Comparison of ENCODE assay signal across 23 cellular contexts in the genomic region with DNA sequence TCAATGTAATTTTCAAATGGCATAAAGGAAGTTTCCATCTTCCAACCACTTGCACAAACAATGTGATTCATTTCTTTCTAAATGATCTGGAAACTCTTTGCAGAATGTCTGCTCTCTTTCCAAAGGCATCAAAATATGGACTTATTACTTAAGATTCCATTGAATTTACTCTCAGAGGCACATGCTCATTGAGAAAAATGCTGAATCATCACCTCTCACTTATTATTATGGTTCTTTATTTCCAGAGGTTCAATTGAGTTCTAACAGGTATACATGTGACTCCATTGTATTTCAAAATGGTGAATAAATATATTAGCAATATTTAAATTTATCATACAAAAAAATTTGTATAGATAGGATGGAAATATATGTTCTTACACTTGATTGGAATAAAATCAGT.
"Had no signal": no experiment of that assay in that cellular context is flagged by ENCODE, and none has a peak within 500 bp of the region (broad histone marks: within the 10 kb centered on the region; RNA-seq: fewer than 3 reads in every experiment).

No MANE protein-coding gene starts in this region.

- H3K4me3 ChIP-seq: dorsolateral prefrontal cortex, heart right ventricle, lower lobe of right lung, prostate gland, right atrium auricular region, sigmoid colon, stomach, testis, tibial artery had no signal

- H3K9me3 ChIP-seq: lower lobe of right lung, prostate gland, right atrium auricular region, sigmoid colon, stomach, testis, tibial artery had no signal

- H3K27ac ChIP-seq: dorsolateral prefrontal cortex, foreskin keratinocyte, heart right ventricle, lower lobe of right lung, prostate gland, right atrium auricular region, sigmoid colon, stomach, testis, tibial artery had no signal

- H3K4me1 ChIP-seq: foreskin keratinocyte, heart right ventricle, lower lobe of right lung, prostate gland, right atrium auricular region, sigmoid colon, stomach, testis, tibial artery had no signal

- H3K27me3 ChIP-seq: dorsolateral prefrontal cortex, foreskin keratinocyte, heart right ventricle, right atrium auricular region, sigmoid colon, stomach, testis, tibial artery had no signal

- H3K36me3 ChIP-seq: heart right ventricle, lower lobe of right lung, prostate gland, right atrium auricular region, sigmoid colon, stomach, tibial artery had no signal

- ATAC-seq: foreskin keratinocyte; heart right ventricle; left ventricle myocardium superior; lower lobe of right lung; naive thymus-derived CD8-positive, alpha-beta T cell; stimulated activated effector memory CD8-positive, alpha-beta T cell treated with anti-CD3 and anti-CD28 coated beads, Interleukin-12 subunit alpha, Interleukin-12 subunit beta, amount 100 ng/mL, for 72 hours had no signal

- DNase-seq: dorsolateral prefrontal cortex; effector CD4-positive, alpha-beta T cell; foreskin keratinocyte; glutamatergic neuron; heart right ventricle; hippocampal formation; immature natural killer cell; left ventricle myocardium superior; lower lobe of right lung; naive thymus-derived CD8-positive, alpha-beta T cell; nephron progenitor cell; nucleus accumbens; sigmoid colon; stimulated activated CD4-positive, alpha-beta T cell treated with anti-CD3 and anti-CD28 coated beads, Interleukin-2, amount 100 ng/mL, for 24 hours; stimulated activated CD4-positive, alpha-beta T cell treated with anti-CD3 and anti-CD28 coated beads, Interleukin-4, amount 100 ng/mL, for 24 hours; stimulated activated naive CD4-positive, alpha-beta T cell treated with Interleukin-2 at 50 U/mL for 16 hours; stomach; substantia nigra; testis; tibial artery had no signal
